31 cellular contexts compared by ENCODE assay signal in the genomic region with DNA sequence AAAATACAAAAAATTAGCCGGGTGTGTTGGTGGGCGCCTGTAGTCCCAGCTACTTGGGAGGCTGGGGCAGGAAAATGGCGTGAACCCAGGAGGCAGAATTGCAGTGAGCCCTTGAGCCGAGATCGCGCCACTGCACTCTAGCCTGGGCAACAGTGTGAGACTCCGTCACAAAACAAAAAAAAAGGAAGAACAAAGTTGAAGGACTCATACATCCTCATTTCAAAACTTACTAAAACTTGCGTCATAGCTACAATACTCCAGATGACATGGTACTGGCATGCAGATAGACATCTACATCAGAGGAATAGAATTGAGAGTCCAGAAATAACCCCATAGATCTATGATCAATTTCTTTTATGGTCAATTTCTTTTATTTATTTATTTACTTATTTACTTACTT. TPM values are rescaled to one million over a fixed set of nuclear protein-coding genes. Genes with fewer than 3 reads are reported as not detected.
"Had no signal": no experiment of that assay in that cellular context is flagged by ENCODE, and none has a peak within 500 bp of the region (broad histone marks: within the 10 kb centered on the region; RNA-seq: fewer than 3 reads in every experiment).

No MANE protein-coding gene starts in this region.

- H3K4me3 ChIP-seq: breast epithelium, esophagus muscularis mucosa, heart left ventricle, pancreas, psoas muscle, stomach, thyroid gland had no signal

- H3K36me3 Mint-ChIP-seq: mesothelial cell of epicardium had no signal

- H3K4me1 ChIP-seq: breast epithelium, esophagus muscularis mucosa, foreskin keratinocyte, heart left ventricle, pancreas, psoas muscle, stomach, thyroid gland had no signal

- H3K9me3 ChIP-seq: pancreas, thyroid gland had no signal

- DNase-seq: activated CD4-positive, alpha-beta T cell treated with anti-CD3 and anti-CD28 coated beads, Interleukin-2, amount 50 U/mL, for 1 hour; activated CD4-positive, CD25-positive, alpha-beta regulatory T cell treated with anti-CD3 and anti-CD28 coated beads, Interleukin-2, amount 50 U/mL, for 72 hours; activated CD8-positive, alpha-beta memory T cell treated with anti-CD3 and anti-CD28 coated beads, Interleukin-2, amount 10 ng/mL, durations not matched to agents 7 days and 5 days; activated CD8-positive, alpha-beta T cell treated with anti-CD3 and anti-CD28 coated beads, Interleukin-2, amount 10 ng/mL, durations not matched to agents 7 days and 5 days; activated naive CD4-positive, alpha-beta T cell; activated T-cell treated with anti-CD3 and anti-CD28 coated beads for 4 hours; activated T-cell treated with anti-CD3 and anti-CD28 coated beads, Interleukin-2, amount 50 U/mL, for 72 hours; central memory CD4-positive, alpha-beta T cell; dermis blood vessel endothelial cell; effector CD4-positive, alpha-beta T cell; foreskin keratinocyte; heart left ventricle; hypothalamus; immature natural killer cell; kidney; left colon; naive thymus-derived CD8-positive, alpha-beta T cell; nucleus accumbens; pancreas; psoas muscle; stimulated activated CD4-positive, alpha-beta T cell treated with anti-CD3 and anti-CD28 coated beads, Interleukin-15, amount 100 ng/mL, for 24 hours; stimulated activated CD4-positive, alpha-beta T cell treated with anti-CD3 and anti-CD28 coated beads, Interleukin-2, amount 100 ng/mL, for 24 hours; stimulated activated naive B cell treated with anti-CD40 and anti-IgM and Interleukin-4, amounts not matched to agents 10 μg/mL and 1 μg/mL and 100 μg/mL, for 72 hours; stomach; T-helper 9 cell; thyroid gland had no signal

- ATAC-seq: activated CD8-positive, alpha-beta memory T cell treated with anti-CD3 and anti-CD28 coated beads, Interleukin-2, amount 10 ng/mL, durations not matched to agents 7 days and 5 days; activated CD8-positive, alpha-beta T cell treated with anti-CD3 and anti-CD28 coated beads, Interleukin-2, amount 10 ng/mL, durations not matched to agents 7 days and 5 days; activated naive CD4-positive, alpha-beta T cell treated with anti-CD3 and anti-CD28 coated beads, Interleukin-2, amount 50 U/mL, for 72 hours; activated T-cell treated with anti-CD3 and anti-CD28 coated beads, Interleukin-2, amount 50 U/mL, for 72 hours; foreskin keratinocyte; heart left ventricle; left colon; naive thymus-derived CD8-positive, alpha-beta T cell; pancreas; psoas muscle; stimulated activated naive B cell treated with anti-CD40 and anti-IgM and Interleukin-4, amounts not matched to agents 10 μg/mL and 1 μg/mL and 100 μg/mL, for 72 hours had no signal

- H3K27ac Mint-ChIP-seq: activated CD8-positive, alpha-beta memory T cell treated with anti-CD3 and anti-CD28 coated beads, Interleukin-2, amount 10 ng/mL, durations not matched to agents 7 days and 5 days; activated CD8-positive, alpha-beta T cell treated with anti-CD3 and anti-CD28 coated beads, Interleukin-2, amount 10 ng/mL, durations not matched to agents 7 days and 5 days; activated naive CD4-positive, alpha-beta T cell treated with anti-CD3 and anti-CD28 coated beads, Interleukin-2, amount 50 U/mL, for 72 hours; activated T-cell treated with anti-CD3 and anti-CD28 coated beads, Interleukin-2, amount 50 U/mL, for 72 hours; immature natural killer cell; mesothelial cell of epicardium; naive thymus-derived CD8-positive, alpha-beta T cell; stimulated activated naive B cell treated with anti-CD40 and anti-IgM and Interleukin-4, amounts not matched to agents 10 μg/mL and 1 μg/mL and 100 μg/mL, for 72 hours had no signal

- H3K36me3 ChIP-seq: breast epithelium, esophagus muscularis mucosa, heart left ventricle, pancreas, stomach, thyroid gland had no signal

- H3K4me1 Mint-ChIP-seq: activated CD8-positive, alpha-beta memory T cell treated with anti-CD3 and anti-CD28 coated beads, Interleukin-2, amount 10 ng/mL, durations not matched to agents 7 days and 5 days; immature natural killer cell; mesothelial cell of epicardium; naive thymus-derived CD8-positive, alpha-beta T cell; stimulated activated naive B cell treated with anti-CD40 and anti-IgM and Interleukin-4, amounts not matched to agents 10 μg/mL and 1 μg/mL and 100 μg/mL, for 72 hours had no signal

- H3K27ac ChIP-seq: breast epithelium, esophagus muscularis mucosa, foreskin keratinocyte, heart left ventricle, pancreas, psoas muscle, stomach, thyroid gland had no signal

- H3K27me3 ChIP-seq: breast epithelium, esophagus muscularis mucosa, foreskin keratinocyte, pancreas, stomach, thyroid gland had no signal

- H3K4me3 Mint-ChIP-seq: activated CD8-positive, alpha-beta memory T cell treated with anti-CD3 and anti-CD28 coated beads, Interleukin-2, amount 10 ng/mL, durations not matched to agents 7 days and 5 days; activated CD8-positive, alpha-beta T cell treated with anti-CD3 and anti-CD28 coated beads, Interleukin-2, amount 10 ng/mL, durations not matched to agents 7 days and 5 days; activated T-cell treated with anti-CD3 and anti-CD28 coated beads, Interleukin-2, amount 50 U/mL, for 72 hours; immature natural killer cell; mesothelial cell of epicardium; naive thymus-derived CD8-positive, alpha-beta T cell; neural crest cell; stimulated activated naive B cell treated with anti-CD40 and anti-IgM and Interleukin-4, amounts not matched to agents 10 μg/mL and 1 μg/mL and 100 μg/mL, for 72 hours had no signal

RNA-seq across cellular contexts. Expression of a gene that starts 13.6 kb away (rescaled TPM):
- total RNA-seq: activated CD8-positive, alpha-beta memory T cell treated with anti-CD3 and anti-CD28 coated beads, Interleukin-2, amount 10 ng/mL, durations not matched to agents 7 days and 5 days; activated CD8-positive, alpha-beta T cell treated with anti-CD3 and anti-CD28 coated beads, Interleukin-2, amount 10 ng/mL, durations not matched to agents 7 days and 5 days; activated naive CD4-positive, alpha-beta T cell treated with anti-CD3 and anti-CD28 coated beads, Interleukin-2, amount 50 U/mL, for 72 hours; activated T-cell treated with anti-CD3 and anti-CD28 coated beads, Interleukin-2, amount 50 U/mL, for 72 hours; dermis blood vessel endothelial cell; naive thymus-derived CD8-positive, alpha-beta T cell had no signal
- polyA plus RNA-seq: immature natural killer cell; naive thymus-derived CD8-positive, alpha-beta T cell had no signal
